ENCODE assay signal across 8 cellular contexts in the genomic region with DNA sequence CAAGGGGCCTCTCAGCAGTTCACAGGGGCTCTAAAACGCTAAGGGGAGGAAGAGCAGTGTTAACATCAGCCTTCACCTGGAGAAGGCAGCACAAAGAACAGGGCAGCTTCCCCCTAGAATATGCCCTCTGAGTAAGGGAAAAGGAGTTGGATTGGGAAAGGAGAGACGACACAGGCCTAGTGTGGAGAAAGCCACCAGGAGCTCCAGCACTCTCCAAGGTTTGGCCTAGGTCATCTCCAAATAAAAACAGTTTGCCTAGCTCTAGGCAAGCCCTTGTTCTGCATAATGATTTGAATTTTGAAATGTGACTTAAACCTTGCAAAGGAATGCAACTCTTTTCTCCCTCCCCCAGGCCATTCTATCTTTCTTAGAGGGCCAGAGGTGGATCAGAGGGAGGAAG.
DNase-seq lines count a peak whose midpoint lies in the region; ATAC-seq lines count a peak whose summit lies in the region.

No MANE protein-coding gene starts in this region.

- peak overlapping the region; percentile 91 for H3K4me3 Mint-ChIP-seq in activated T-helper 17 cell treated with anti-CD3 and anti-CD28 coated beads, Interleukin-2, amount 50 U/mL, for 72 hours
- peak overlapping the region; percentile 88 to 95 for H3K4me3 Mint-ChIP-seq in stimulated activated naive B cell treated with anti-CD40 and anti-IgM and Interleukin-4, amounts not matched to agents 10 μg/mL and 1 μg/mL and 100 μg/mL, for 72 hours

- peaks cover 9% of the 10 kb centered on the region for H3K4me1 Mint-ChIP-seq in activated T-helper 17 cell treated with anti-CD3 and anti-CD28 coated beads, Interleukin-2, amount 50 U/mL, for 72 hours
- peaks cover 26 to 44% of the 10 kb centered on the region in 2 donors for H3K4me1 Mint-ChIP-seq in stimulated activated naive B cell treated with anti-CD40 and anti-IgM and Interleukin-4, amounts not matched to agents 10 μg/mL and 1 μg/mL and 100 μg/mL, for 72 hours

- H3K36me3 Mint-ChIP-seq in activated T-helper 17 cell treated with anti-CD3 and anti-CD28 coated beads, Interleukin-2, amount 50 U/mL, for 72 hours (ENCODE audit: low read depth) = no peaks in the 10 kb centered on the region
- no peaks in the 10 kb centered on the region for H3K36me3 Mint-ChIP-seq in stimulated activated naive B cell treated with anti-CD40 and anti-IgM and Interleukin-4, amounts not matched to agents 10 μg/mL and 1 μg/mL and 100 μg/mL, for 72 hours

- H3K27ac ChIP-seq in HUES6 (ENCODE audit: low read depth, low read length) (peak overlapping the region; percentile 95), iPS-18a (ENCODE audit: low read length) (peak overlapping the region; percentile 91)

- H3K4me3 ChIP-seq in HUES6 (ENCODE audit: low read depth, low read length) (peak overlapping the region; percentile 63), iPS-18a (ENCODE audit: low read length) (peak overlapping the region; percentile 67)

- peak overlapping the region; percentile 88 for H3K9ac ChIP-seq in HUES6 (ENCODE audit: low read length)
- peak overlapping the region; percentile 72 for H3K9ac ChIP-seq in iPS-18a (ENCODE audit: low read length)

- no peaks in the 10 kb centered on the region for H3K27me3 Mint-ChIP-seq in activated T-helper 17 cell treated with anti-CD3 and anti-CD28 coated beads, Interleukin-2, amount 50 U/mL, for 72 hours
- H3K27me3 Mint-ChIP-seq in stimulated activated naive B cell treated with anti-CD40 and anti-IgM and Interleukin-4, amounts not matched to agents 10 μg/mL and 1 μg/mL and 100 μg/mL, for 72 hours = peaks cover 0 to 9% of the 10 kb centered on the region in 2 donors

- no peaks in the 10 kb centered on the region for H3K36me3 ChIP-seq in HUES6 (ENCODE audit: control insufficient read depth, insufficient read depth, low read length)
- no peaks in the 10 kb centered on the region for H3K36me3 ChIP-seq in iPS-18a (ENCODE audit: control insufficient read depth, low read depth, low read length)

- H3K9me3 Mint-ChIP-seq in activated T-helper 17 cell treated with anti-CD3 and anti-CD28 coated beads, Interleukin-2, amount 50 U/mL, for 72 hours = no peaks in the 10 kb centered on the region
- no peaks in the 10 kb centered on the region for H3K9me3 Mint-ChIP-seq in stimulated activated naive B cell treated with anti-CD40 and anti-IgM and Interleukin-4, amounts not matched to agents 10 μg/mL and 1 μg/mL and 100 μg/mL, for 72 hours

- peak overlapping the region; percentile 93 for H3K27ac Mint-ChIP-seq in activated T-helper 17 cell treated with anti-CD3 and anti-CD28 coated beads, Interleukin-2, amount 50 U/mL, for 72 hours
- no peak overlapping the region for H3K27ac Mint-ChIP-seq in stimulated activated naive B cell treated with anti-CD40 and anti-IgM and Interleukin-4, amounts not matched to agents 10 μg/mL and 1 μg/mL and 100 μg/mL, for 72 hours

- H3K9me3 ChIP-seq in HUES6 (ENCODE audit: control insufficient read depth, insufficient read depth, low read depth, low read length) (no peaks in the 10 kb centered on the region), iPS-18a (ENCODE audit: control insufficient read depth, low read depth, low read length) (no peaks in the 10 kb centered on the region)

- H3K4me1 ChIP-seq in HUES6 (ENCODE audit: control insufficient read depth, insufficient read depth, low read length) (peaks cover 54% of the 10 kb centered on the region), iPS-18a (ENCODE audit: control insufficient read depth, low read depth, low read length) (peaks cover 63% of the 10 kb centered on the region)

- no peak for DNase-seq in stimulated activated naive B cell treated with anti-CD40 and anti-IgM and Interleukin-4, amounts not matched to agents 10 μg/mL and 1 μg/mL and 100 μg/mL, for 72 hours
- DNase-seq in NCI-H1092 treated with DMSO at 0.1 percent for 48 hours (lab: John Stamatoyannopoulos, UW) (no peak), HCEC 1CT (no peak)

- no peaks in the 10 kb centered on the region for H3K27me3 ChIP-seq in HUES6 (ENCODE audit: control insufficient read depth, insufficient read depth, low read length)
- H3K27me3 ChIP-seq in iPS-18a (ENCODE audit: control insufficient read depth, insufficient read depth, low read length) = no peaks in the 10 kb centered on the region

- no peak for ATAC-seq in activated T-helper 17 cell treated with anti-CD3 and anti-CD28 coated beads, Interleukin-2, amount 50 U/mL, for 72 hours (replicated peaks)
- no peak for ATAC-seq in stimulated activated naive B cell treated with anti-CD40 and anti-IgM and Interleukin-4, amounts not matched to agents 10 μg/mL and 1 μg/mL and 100 μg/mL, for 72 hours (replicated peaks)
- ATAC-seq in GM19035 (IDR thresholded peaks at IDR 0.05; ENCODE audit: unreplicated experiment) = no peak
- ATAC-seq in esophagus mucosa = no peak
